8 cellular contexts compared by ENCODE assay signal in the genomic region with DNA sequence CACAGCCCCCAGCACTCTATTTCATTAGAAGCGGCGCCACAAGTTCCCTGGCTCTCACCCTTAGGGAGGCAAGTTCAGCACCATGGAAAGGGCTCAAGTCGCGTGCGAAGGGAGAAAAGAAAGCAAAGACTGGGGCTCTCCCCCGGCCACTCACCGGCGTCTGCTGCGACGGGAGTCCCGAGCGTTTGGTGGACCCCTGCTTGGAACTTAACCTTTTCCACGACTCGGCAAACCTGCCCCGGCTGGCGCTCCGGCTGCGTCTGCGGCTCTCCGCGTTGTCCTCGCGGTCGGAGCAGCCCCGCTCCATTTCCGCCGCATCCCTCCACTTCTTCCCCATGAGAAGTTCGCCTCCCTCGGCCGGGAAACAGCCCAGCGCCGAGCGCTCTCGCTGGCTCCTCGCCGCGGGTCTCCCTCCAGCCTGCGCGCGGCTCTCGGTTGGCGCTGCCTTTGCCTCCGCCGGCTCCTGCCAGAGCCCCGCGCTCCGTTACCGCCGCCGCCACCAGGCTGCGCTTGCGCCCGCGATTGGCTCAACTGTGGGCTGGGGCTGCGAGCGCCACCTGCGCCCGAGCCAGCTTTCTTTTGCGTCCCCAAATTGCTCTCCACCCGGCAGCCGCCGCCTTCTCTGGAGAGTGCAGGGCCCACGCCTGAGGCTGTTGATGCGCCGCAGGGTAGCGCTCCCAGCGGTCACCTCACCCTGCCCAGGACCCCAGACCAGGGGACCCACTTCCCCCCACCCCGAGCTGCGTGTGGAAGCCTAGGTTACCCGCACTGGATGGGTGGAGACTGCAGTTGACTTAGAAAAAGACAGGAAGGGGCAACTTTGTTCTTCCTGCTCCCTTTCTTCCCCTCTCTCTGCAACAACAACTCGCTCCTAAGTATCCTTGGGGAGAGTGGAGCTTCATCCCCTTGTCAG.
A peak's percentile ranks its signal among the peaks of the same experiment; 100 is the strongest.
DNase-seq lines count a peak whose midpoint lies in the region; ATAC-seq and TF ChIP-seq lines count a peak whose summit lies in the region.

No MANE protein-coding gene starts in this region.

- no peak overlapping the region for H3K27ac ChIP-seq in brain microvascular endothelial cell
- no peak overlapping the region for H3K27ac ChIP-seq in iPS-18a (ENCODE audit: low read length)

- H3K9me3 ChIP-seq in iPS-18a (ENCODE audit: control insufficient read depth, low read depth, low read length) (no peaks in the 10 kb centered on the region), skeletal muscle satellite cell (replicated peaks; ENCODE audit: low read length) (no peaks in the 10 kb centered on the region)

- TF ChIP-seq CTCF in brain microvascular endothelial cell (IDR thresholded peaks at IDR 0.05; ENCODE audit: low read depth, low read length, missing control alignments) = peak; percentile 11

- DNase-seq in COR-L47 (lab: John Stamatoyannopoulos, UW) = peak; percentile 84
- DNase-seq in NCI-H82 (lab: John Stamatoyannopoulos, UW) = peak; percentile 84
- peak; percentile 48 for DNase-seq in brain microvascular endothelial cell
- DNase-seq in central memory CD4-positive, alpha-beta T cell = no peak

- H3K4me2 ChIP-seq in skeletal muscle satellite cell (ENCODE audit: low read length) = peak overlapping the region; percentile 84

- peaks cover 22% of the 10 kb centered on the region for H3K4me1 ChIP-seq in iPS-18a (ENCODE audit: control insufficient read depth, low read depth, low read length)
- H3K4me1 ChIP-seq in skeletal muscle satellite cell (ENCODE audit: control insufficient read depth, insufficient read depth, low read length) = peaks cover 4% of the 10 kb centered on the region

- H3K36me3 ChIP-seq in brain microvascular endothelial cell (replicated peaks) (no peaks in the 10 kb centered on the region), iPS-18a (ENCODE audit: control insufficient read depth, low read depth, low read length) (no peaks in the 10 kb centered on the region), skeletal muscle satellite cell (ENCODE audit: insufficient read depth, low read length) (no peaks in the 10 kb centered on the region)

- H3K4me3 ChIP-seq in brain microvascular endothelial cell (ENCODE audit: low read depth, low read length) = peak overlapping the region; percentile 47
- peak overlapping the region; percentile 80 for H3K4me3 ChIP-seq in iPS-18a (ENCODE audit: low read length)
- H3K4me3 ChIP-seq in skeletal muscle satellite cell (ENCODE audit: low read length) = peak overlapping the region; percentile 64

- H3K27me3 ChIP-seq in brain microvascular endothelial cell (replicated peaks) (no peaks in the 10 kb centered on the region), iPS-18a (ENCODE audit: control insufficient read depth, insufficient read depth, low read length) (peaks cover 15% of the 10 kb centered on the region), skeletal muscle satellite cell (ENCODE audit: control insufficient read depth, insufficient read depth, low read length) (peaks cover 35% of the 10 kb centered on the region)

- in situ Hi-C loops in brain microvascular endothelial cell (cut with HindIII; ENCODE audit: low pct_ligation_motif_present, low sequenced_read_pairs) = no loop called here

- peak; percentile 74 for ATAC-seq in GM19025 (IDR thresholded peaks at IDR 0.05; ENCODE audit: low read depth, unreplicated experiment)
- peak; percentile 74 for ATAC-seq in HG03139 (IDR thresholded peaks at IDR 0.05; ENCODE audit: unreplicated experiment)

- peak overlapping the region; percentile 58 for H3K9ac ChIP-seq in iPS-18a (ENCODE audit: low read length)
- H3K9ac ChIP-seq in skeletal muscle satellite cell (ENCODE audit: low read depth, low read length) = no peak overlapping the region
